ENCODE assay signal across 4 cellular contexts in genomic region chrX:108380222-108380621, GRCh38. TPM values are rescaled to one million over a fixed set of nuclear protein-coding genes. Genes with fewer than 3 reads are reported as not detected.
"Had no signal": no experiment of that assay in that cellular context is flagged by ENCODE, and none has a peak within 500 bp of the region (broad histone marks: within the 10 kb centered on the region; RNA-seq: fewer than 3 reads in every experiment).

No MANE protein-coding gene starts in this region.

- ATAC-seq: GM12878 had no signal

- DNase-seq: GDM1, GF-D8 had no signal

- H3K4me3 ChIP-seq: GM12878 had no signal

RNA-seq across cellular contexts. Expression of gene COL4A6, which starts 58.0 kb away (rescaled TPM):
- total RNA-seq: G401 had no signal
